ENCODE assay signal across 11 cellular contexts in genomic region chr20:45790491-45790890, GRCh38. TPM values are rescaled to one million over a fixed set of nuclear protein-coding genes. Genes with fewer than 3 reads are reported as not detected.
DNase-seq lines count a peak whose midpoint lies in the region; ATAC-seq and TF ChIP-seq lines count a peak whose summit lies in the region.
"Not testable (repeated sequence)": the region's sequence is repeated elsewhere in the genome, so short reads cannot be mapped to it uniquely, and the experiment has no call there.
"Had no signal": no experiment of that assay in that cellular context is flagged by ENCODE, and none has a peak within 500 bp of the region (broad histone marks: within the 10 kb centered on the region; RNA-seq: fewer than 3 reads in every experiment).

No MANE protein-coding gene starts in this region.

- BruUV-seq in Calu3 (replicated peaks; lab: Mats Ljungman, UMichigan) = not testable (repeated sequence)

- not testable (repeated sequence) for H3K9ac ChIP-seq in KMS-11; endodermal cell (ENCODE audit: extremely low read depth, low read length, poor library complexity, severe bottlenecking)

- not testable (repeated sequence) for H3K4me2 ChIP-seq in KMS-11

- 83 to 89% methylated on average over 3 of the region's 3 CpGs for WGBS in endodermal cell (ENCODE audit: insufficient coverage in 1 of 2, insufficient read length in 1 of 2), 2 experiments

- intact Hi-C loops in Calu3 (cut with micrococcal nuclease; ENCODE audit: unreplicated experiment) = not testable (repeated sequence)
- intact Hi-C loops in naive thymus-derived CD4-positive, alpha-beta T cell (cut with micrococcal nuclease) = loop anchor here (2.0 to 10.0 kb wide), 11 partner anchors 66 to 897 kb away; partner anchors contain the start of genes SYS1 (in 2 of the 2), ZNF335 (in 2 of the 2), ACOT8 (in 1 of the 2) and PCIF1 (in 1 of the 2)

- H3K27ac Mint-ChIP-seq in Calu3 (ENCODE audit: unreplicated experiment) = peak overlapping the region; percentile 70
- not testable (repeated sequence) for H3K27ac Mint-ChIP-seq in activated naive CD8-positive, alpha-beta T cell; endodermal cell; osteocyte (ENCODE audit: unreplicated experiment)
- H3K27ac Mint-ChIP-seq in naive thymus-derived CD4-positive, alpha-beta T cell = peak overlapping the region in 6 of 9 donors; percentile 16 to 96 (median 64)

- H3K36me3 Mint-ChIP-seq in Calu3 (ENCODE audit: insufficient read depth, unreplicated experiment) (peaks cover 34% of the 10 kb centered on the region), endodermal cell (ENCODE audit: low read depth) (peaks cover 15% of the 10 kb centered on the region)
- H3K36me3 Mint-ChIP-seq in activated naive CD8-positive, alpha-beta T cell; osteocyte (ENCODE audit: unreplicated experiment): not testable (repeated sequence)
- H3K36me3 Mint-ChIP-seq in naive thymus-derived CD4-positive, alpha-beta T cell = peaks cover 0 to 11% (median under 1%) of the 10 kb centered on the region in 5 donors

- H3K9me3 ChIP-seq in endodermal cell (ENCODE audit: control insufficient read depth, low read length); naive thymus-derived CD4-positive, alpha-beta T cell (ENCODE audit: control insufficient read depth in 2 of 3, low read length in 3 of 3): not testable (repeated sequence)

- TF ChIP-seq CTCF in Calu3 (IDR thresholded peaks at IDR 0.05; ENCODE audit: unreplicated experiment); KMS-11 (conservative IDR thresholded peaks at IDR 0.05; ENCODE audit: low read depth, low read length); endodermal cell (conservative IDR thresholded peaks at IDR 0.05); osteocyte (IDR thresholded peaks at IDR 0.05): not testable (repeated sequence)

- H4K20me1 ChIP-seq in KMS-11 (ENCODE audit: insufficient read depth) = not testable (repeated sequence)

- not testable (repeated sequence) for ATAC-seq in naive thymus-derived CD4-positive, alpha-beta T cell

- peak; percentile 75 for DNase-seq in CD1c-positive myeloid dendritic cell (ENCODE audit: extremely low spot score)
- DNase-seq in Calu3; endodermal cell; naive thymus-derived CD4-positive, alpha-beta T cell; osteocyte (ENCODE audit: extremely low spot score, unreplicated experiment): not testable (repeated sequence)

- peak overlapping the region; percentile 28 for H3K4me3 Mint-ChIP-seq in Calu3 (ENCODE audit: low read depth, unreplicated experiment)
- H3K4me3 Mint-ChIP-seq in activated naive CD8-positive, alpha-beta T cell = peak overlapping the region; percentile 36
- H3K4me3 Mint-ChIP-seq in endodermal cell = peak overlapping the region; percentile 81
- H3K4me3 Mint-ChIP-seq in naive thymus-derived CD4-positive, alpha-beta T cell = peak overlapping the region in 7 of 10 donors; percentile 7 to 88 (median 49)
- H3K4me3 Mint-ChIP-seq in osteocyte (ENCODE audit: unreplicated experiment) = peak overlapping the region; percentile 44

- not testable (repeated sequence) for H3K27me3 ChIP-seq in KMS-11 (ENCODE audit: insufficient read depth, low read depth); endodermal cell (ENCODE audit: control insufficient read depth, insufficient read depth, low read length, poor library complexity, severe bottlenecking); naive thymus-derived CD4-positive, alpha-beta T cell (ENCODE audit: control insufficient read depth in 2 of 2, insufficient read depth in 2 of 2, low read length in 2 of 2)

- H3K27me3 Mint-ChIP-seq in Calu3 (ENCODE audit: unreplicated experiment) = peaks cover 14% of the 10 kb centered on the region
- not testable (repeated sequence) for H3K27me3 Mint-ChIP-seq in activated naive CD8-positive, alpha-beta T cell; endodermal cell (ENCODE audit: insufficient read depth); naive thymus-derived CD4-positive, alpha-beta T cell; osteocyte (ENCODE audit: unreplicated experiment)

- peak overlapping the region; percentile 97; the same call in 1 of the 2 replicates for H2AFZ ChIP-seq in KMS-11 (ENCODE audit: low read depth)

- H3K4me1 Mint-ChIP-seq in Calu3 (ENCODE audit: low read depth, unreplicated experiment); endodermal cell: not testable (repeated sequence)
- H3K4me1 Mint-ChIP-seq in activated naive CD8-positive, alpha-beta T cell (ENCODE audit: low read depth) = peaks cover 11% of the 10 kb centered on the region
- peaks cover 11 to 28% (median 13%) of the 10 kb centered on the region in 7 donors for H3K4me1 Mint-ChIP-seq in naive thymus-derived CD4-positive, alpha-beta T cell
- H3K4me1 Mint-ChIP-seq in osteocyte (ENCODE audit: unreplicated experiment) = peaks cover 10% of the 10 kb centered on the region

- not testable (repeated sequence) for H3K27ac ChIP-seq in KMS-11; endodermal cell (ENCODE audit: low read depth, low read length)
- peak overlapping the region; percentile 96 for H3K27ac ChIP-seq in naive thymus-derived CD4-positive, alpha-beta T cell (ENCODE audit: low read depth, low read length)

- POLR2A ChIA-PET in naive thymus-derived CD4-positive, alpha-beta T cell (lab: Charles Lee) = interaction anchor here (0.9 kb wide), 1 partner anchor 91 kb away, joined by 3 read pairs; the partner anchor contains the start of gene ZSWIM1

- H3K4me1 ChIP-seq in KMS-11 (ENCODE audit: low read depth, poor library complexity, severe bottlenecking) = peaks cover 13% of the 10 kb centered on the region
- not testable (repeated sequence) for H3K4me1 ChIP-seq in endodermal cell (ENCODE audit: control insufficient read depth, insufficient read depth, low read length)
- H3K4me1 ChIP-seq in naive thymus-derived CD4-positive, alpha-beta T cell (ENCODE audit: control insufficient read depth in 2 of 2, insufficient read depth in 2 of 2, low read length in 2 of 2) = peaks cover 5 to 10% of the 10 kb centered on the region in 2 donors

- not testable (repeated sequence) for H3K4me3 ChIP-seq in KMS-11 (IDR thresholded peaks at IDR 0.05; ENCODE audit: insufficient read depth, low read depth, low read length); endodermal cell (ENCODE audit: low read length); naive thymus-derived CD4-positive, alpha-beta T cell (ENCODE audit: low read length)

- H3K79me2 ChIP-seq in KMS-11 (ENCODE audit: insufficient read depth, low read depth) = peaks cover 13% of the 10 kb centered on the region; the same call in 1 of the 2 replicates

- H3K9me3 Mint-ChIP-seq in Calu3 (ENCODE audit: low read depth, unreplicated experiment); activated naive CD8-positive, alpha-beta T cell (ENCODE audit: low read depth); endodermal cell; naive thymus-derived CD4-positive, alpha-beta T cell; osteocyte (ENCODE audit: unreplicated experiment): not testable (repeated sequence)

- not testable (repeated sequence) for H3K36me3 ChIP-seq in KMS-11 (ENCODE audit: insufficient read depth)
- H3K36me3 ChIP-seq in endodermal cell (ENCODE audit: control insufficient read depth, insufficient read depth, low read length) = peaks cover 18% of the 10 kb centered on the region
- H3K36me3 ChIP-seq in naive thymus-derived CD4-positive, alpha-beta T cell (ENCODE audit: control insufficient read depth in 2 of 3, insufficient read depth in 3 of 3, low read length in 3 of 3) = peaks cover 5 to 16% (median 5%) of the 10 kb centered on the region in 3 experiments

- CTCF ChIA-PET in Calu3 (lab: Charles Lee) = interaction anchor here (2.7 kb wide), 1 partner anchor 11 kb away, joined by 17 read pairs; no protein-coding TSS in a partner anchor
- CTCF ChIA-PET in naive thymus-derived CD4-positive, alpha-beta T cell (lab: Charles Lee) = interaction anchor here (0.8 kb wide), 1 partner anchor 19 kb away, joined by 5 read pairs; no protein-coding TSS in a partner anchor

RNA-seq across cellular contexts. Expression of gene WFDC3, which starts 1.2 kb away (rescaled TPM):
- total RNA-seq in Calu3 (2022) (0.71 and 1.0 TPM in 2 replicates), endodermal cell (under 1 TPM in 1 of 2 donors, not detected in 1; 0.66 TPM), osteocyte (0.91 TPM in 1 of 2 replicates, not detected in the other)
- not detected for polyA plus RNA-seq in endodermal cell (2013, experiment 1 of 2)
- not detected for polyA plus RNA-seq in endodermal cell (2013, experiment 2 of 2)
- not detected for total RNA-seq in naive thymus-derived CD4-positive, alpha-beta T cell
- polyA plus RNA-seq in naive thymus-derived CD4-positive, alpha-beta T cell = not detected
- total RNA-seq: H9, SJSA1 had no signal

RNA-seq across cellular contexts. Expression of gene DNTTIP1, which starts 1.3 kb away (rescaled TPM):
- total RNA-seq in Calu3 (2022) (51.2 and 55.2 TPM in 2 replicates), endodermal cell (10 to 100 TPM; 31.5 to 36.1 TPM), osteocyte (23.2 and 30.0 TPM in 2 replicates)
- 46.4 TPM for polyA plus RNA-seq in endodermal cell (2013, experiment 1 of 2)
- 43.3 TPM for polyA plus RNA-seq in endodermal cell (2013, experiment 2 of 2)
- 10 to 100 TPM; 13.1 to 31.7 (median 18.8) TPM for total RNA-seq in naive thymus-derived CD4-positive, alpha-beta T cell
- 10 to 100 TPM; 39.2 to 40.3 TPM for polyA plus RNA-seq in naive thymus-derived CD4-positive, alpha-beta T cell

RNA-seq across cellular contexts. Expression of gene UBE2C, which starts 22.0 kb away (rescaled TPM):
- total RNA-seq in Calu3 (2022) = 189 and 210 TPM in 2 replicates
- 100 to 1,000 TPM; 139 to 216 TPM for total RNA-seq in endodermal cell
- 322 TPM for polyA plus RNA-seq in endodermal cell (2013, experiment 1 of 2)
- 323 TPM for polyA plus RNA-seq in endodermal cell (2013, experiment 2 of 2)
- 100 to 1,000 TPM in 1 of 5 experiments, under 1 TPM in 3, not detected in 1; 0.50 to 129 (median 0.75) TPM for total RNA-seq in naive thymus-derived CD4-positive, alpha-beta T cell
- polyA plus RNA-seq in naive thymus-derived CD4-positive, alpha-beta T cell = not detected
- 21.3 and 21.9 TPM in 2 replicates for total RNA-seq in osteocyte

RNA-seq across cellular contexts. Expression of gene TNNC2, which starts 36.6 kb away (rescaled TPM):
- total RNA-seq in Calu3 (2022) (not detected in 2 replicates), endodermal cell (under 1 TPM in 1 of 2 donors, not detected in 1; 0.51 TPM), osteocyte (1.2 TPM in 1 of 2 replicates, not detected in the other)
- polyA plus RNA-seq in endodermal cell (2013, experiment 1 of 2) = 1.2 TPM
- not detected for polyA plus RNA-seq in endodermal cell (2013, experiment 2 of 2)
- 1 to 10 TPM in 1 of 5 experiments, under 1 TPM in 1, not detected in 3; 0.59 to 1.4 TPM for total RNA-seq in naive thymus-derived CD4-positive, alpha-beta T cell
- not detected for polyA plus RNA-seq in naive thymus-derived CD4-positive, alpha-beta T cell
- total RNA-seq: Daoy, Right ventricle myocardium inferior, SJSA1 had no signal

RNA-seq across cellular contexts. Expression of gene SNX21, which starts 43.1 kb away (rescaled TPM):
- total RNA-seq in Calu3 (2022) (7.6 and 8.7 TPM in 2 replicates), endodermal cell (10 to 100 TPM; 18.0 to 18.8 TPM), osteocyte (24.4 and 25.6 TPM in 2 replicates)
- polyA plus RNA-seq in endodermal cell (2013, experiment 1 of 2) = 9.3 TPM
- polyA plus RNA-seq in endodermal cell (2013, experiment 2 of 2) = 10.5 TPM
- total RNA-seq in naive thymus-derived CD4-positive, alpha-beta T cell = 1 to 10 TPM in 3 of 5 experiments, under 1 TPM in 2; 0.93 to 4.9 (median 1.5) TPM
- polyA plus RNA-seq in naive thymus-derived CD4-positive, alpha-beta T cell = 1 to 10 TPM in 1 of 2 donors, under 1 TPM in 1; 0.30 to 1.1 TPM

Comparison
In these comparisons a context has a peak if more than half of its experiments do, and no peak if none do; other contexts are left out.
1. H3K4me3 Mint-ChIP-seq: peak in every context shown above with its lines; median percentile 81 in endodermal cell; 49 in naive thymus-derived CD4-positive, alpha-beta T cell; 44 in osteocyte; 36 in activated naive CD8-positive, alpha-beta T cell; 28 in Calu3.